In genomic region chr19:38336638-38337359, GRCh38 we compare ENCODE assay signal across 1 cellular context.
TF ChIP-seq lines count a peak whose summit lies in the region.

No MANE protein-coding gene starts in this region.

TF ChIP-seq in K562, 482 proteins besides CTCF, POLR2A, EP300 and RAD21 (continued from another document and continues in another):
- TF ChIP-seq ATF6 (CRISPR knock-in tag; IDR thresholded peaks at IDR 0.05) (no peak), CXXC5 (CRISPR knock-in tag; IDR thresholded peaks at IDR 0.05) (no peak), BACH1 (tag; IDR thresholded peaks at IDR 0.05) (no peak), AFF4 (CRISPR knock-in tag; IDR thresholded peaks at IDR 0.05) (no peak), ZNF277 (CRISPR knock-in tag; IDR thresholded peaks at IDR 0.05; ENCODE audit: borderline replicate concordance) (no peak), KAT8 (IDR thresholded peaks at IDR 0.05; ENCODE audit: low read depth) (no peak), ZNF512 (tag; IDR thresholded peaks at IDR 0.05) (no peak), RFX1 (IDR thresholded peaks at IDR 0.05) (no peak), OTX1 (CRISPR knock-in tag; IDR thresholded peaks at IDR 0.05) (0 out of 2 replicates have a peak, but pooled peaks have one; percentile 40), ZBTB12 (CRISPR knock-in tag; IDR thresholded peaks at IDR 0.05) (no peak), FOXP4 (CRISPR knock-in tag; IDR thresholded peaks at IDR 0.05; ENCODE audit: borderline replicate concordance) (no peak), BRD9 (IDR thresholded peaks at IDR 0.05; ENCODE audit: low read depth, partially characterized antibody) (peak; percentile 54), MGA (IDR thresholded peaks at IDR 0.05) (peak; percentile 76), FOXA3 (CRISPR knock-in tag; conservative IDR thresholded peaks at IDR 0.05 in 1 of 2, IDR thresholded peaks at IDR 0.05 in 1 of 2) (no peak), FOXP1 (CRISPR knock-in tag; IDR thresholded peaks at IDR 0.05) (no peak), ZNF143 (CRISPR knock-in tag; IDR thresholded peaks at IDR 0.05) (no peak), JUND (IDR thresholded peaks at IDR 0.05; ENCODE audit: borderline replicate concordance, low read depth, low read length) (no peak), JUND (tag; IDR thresholded peaks at IDR 0.05; ENCODE audit: borderline replicate concordance, low read depth, low read length) (no peak; the same call in 2 of the 3 replicates), HCFC1 (IDR thresholded peaks at IDR 0.05; ENCODE audit: low read depth, low read length) (no peak), POLR2G (IDR thresholded peaks at IDR 0.05; ENCODE audit: low read depth, low read length) (no peak; the same call in 1 of the 2 replicates), ZFP30 (CRISPR knock-in tag; IDR thresholded peaks at IDR 0.05; ENCODE audit: borderline replicate concordance) (no peak), NRF1 (conservative IDR thresholded peaks at IDR 0.05 in 1 of 2, IDR thresholded peaks at IDR 0.05 in 1 of 2) (peak; percentile 80 to 83), ZNF121 (CRISPR knock-in tag; conservative IDR thresholded peaks at IDR 0.05) (no peak), CHD4 (IDR thresholded peaks at IDR 0.05; ENCODE audit: insufficient read depth, insufficient replicate concordance, low read depth, low read length, poor library complexity, severe bottlenecking) (no peak), ZBTB8A (IDR thresholded peaks at IDR 0.05; ENCODE audit: partially characterized antibody) (no peak), ZNF212 (CRISPR knock-in tag; IDR thresholded peaks at IDR 0.05) (no peak), ZNF77 (CRISPR knock-in tag; IDR thresholded peaks at IDR 0.05) (no peak), PURB (CRISPR knock-in tag; IDR thresholded peaks at IDR 0.05; ENCODE audit: low read depth) (no peak)
